17 cellular contexts compared by ENCODE assay signal in the genomic region with DNA sequence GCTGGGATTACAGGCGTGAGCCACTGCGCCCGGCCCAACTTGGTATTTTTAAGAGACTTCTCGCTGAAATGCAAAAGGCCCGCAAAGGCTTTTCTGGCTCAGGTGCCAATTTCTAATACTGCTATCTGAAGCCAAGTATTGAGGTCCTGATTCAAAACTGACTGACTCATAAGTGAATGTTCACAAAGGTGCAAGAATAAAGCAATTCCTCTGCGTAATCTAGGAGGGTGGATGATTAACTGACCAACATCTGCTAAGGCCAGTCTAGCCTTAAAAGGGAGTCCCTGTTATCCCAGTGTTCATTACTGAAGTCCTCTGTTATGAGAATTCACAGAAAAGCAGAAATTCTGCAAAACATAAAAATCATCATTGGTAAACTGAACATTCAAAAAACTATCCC.
A peak's percentile ranks its signal among the peaks of the same experiment; 100 is the strongest.
DNase-seq lines count a peak whose midpoint lies in the region; ATAC-seq and TF ChIP-seq lines count a peak whose summit lies in the region.
"Had no signal": no experiment of that assay in that cellular context is flagged by ENCODE, and none has a peak within 500 bp of the region (broad histone marks: within the 10 kb centered on the region; RNA-seq: fewer than 3 reads in every experiment).

No MANE protein-coding gene starts in this region.

- H3K79me2 ChIP-seq in Karpas-422 (ENCODE audit: low read length): no peaks in the 10 kb centered on the region

- peak; percentile 40 for ATAC-seq in GM18517 (IDR thresholded peaks at IDR 0.05; ENCODE audit: unreplicated experiment)
- peak; percentile 39 for ATAC-seq in HG03095 (IDR thresholded peaks at IDR 0.05; ENCODE audit: unreplicated experiment)
- no peak for ATAC-seq in WTC11
- ATAC-seq: activated CD4-positive, CD25-positive, alpha-beta regulatory T cell treated with anti-CD3 and anti-CD28 coated beads, Interleukin-2, amount 50 U/mL, for 24 hours had no signal

- POLR2A ChIA-PET in WTC11 (lab: Charles Lee): no interaction called here

- H3K9ac ChIP-seq in Karpas-422 (ENCODE audit: low read length): no peak overlapping the region
- H3K9ac ChIP-seq: KMS-11 had no signal

- CTCF ChIA-PET in WTC11 (lab: Charles Lee): interaction anchor here (0.5 kb wide), 1 partner anchor 835 kb away, joined by 4 read pairs; a partner anchor contains a TSS

- no peaks in the 10 kb centered on the region for H3K36me3 Mint-ChIP-seq in WTC11
- H3K36me3 Mint-ChIP-seq: activated naive CD4-positive, alpha-beta T cell treated with anti-CD3 and anti-CD28 coated beads, Interleukin-2, amount 50 U/mL, for 72 hours had no signal

- H3K4me1 ChIP-seq in Karpas-422 (ENCODE audit: low read length): no peaks in the 10 kb centered on the region

- H4K20me1 ChIP-seq in Karpas-422 (ENCODE audit: insufficient read depth, low read depth, low read length): no peaks in the 10 kb centered on the region

- no peaks in the 10 kb centered on the region for H3K27me3 Mint-ChIP-seq in WTC11 (ENCODE audit: low read depth)
- H3K27me3 Mint-ChIP-seq: naive B cell had no signal

- H3K27ac Mint-ChIP-seq in WTC11: peak overlapping the region; percentile 12; the same call in 1 of the 2 replicates
- H3K27ac Mint-ChIP-seq: naive B cell had no signal

- no peak overlapping the region for H3K4me2 ChIP-seq in Karpas-422 (ENCODE audit: low read depth, low read length, poor library complexity, severe bottlenecking)
- H3K4me2 ChIP-seq: KMS-11 had no signal

- no peaks in the 10 kb centered on the region for H3K9me2 ChIP-seq in Karpas-422 (replicated peaks; ENCODE audit: insufficient read depth, low read length)

- no peak for DNase-seq in WTC11 (ENCODE audit: low spot score)
- peak; percentile 80 for DNase-seq in iris pigment epithelial cell (ENCODE audit: low read depth)
- DNase-seq in OCI-M1 (lab: John Stamatoyannopoulos, UW): no peak
- DNase-seq in DMS153 (lab: John Stamatoyannopoulos, UW): no peak
- no peak for DNase-seq in activated effector memory CD4-positive, alpha-beta T cell treated with anti-CD3 and anti-CD28 coated beads, Interleukin-2, amount 50 U/mL, for 16 hours
- no peak for DNase-seq in Karpas-422
- DNase-seq: activated CD8-positive, alpha-beta memory T cell treated with anti-CD3 and anti-CD28 coated beads, Interleukin-2, amount 50 U/mL, for 4 hours; hypothalamus; left ventricle myocardium inferior; naive B cell; NCI-H526; RPMI8226 had no signal

- H3K9me3 ChIP-seq in Karpas-422 (ENCODE audit: low read length): no peaks in the 10 kb centered on the region
- H3K9me3 ChIP-seq: left ventricle myocardium inferior had no signal

- H3K4me1 Mint-ChIP-seq in WTC11: peaks cover 23% of the 10 kb centered on the region

- TF ChIP-seq CTCF in WTC11 (IDR thresholded peaks at IDR 0.05): no peak

- H2AFZ ChIP-seq in Karpas-422 (ENCODE audit: low read length): no peak overlapping the region

- H3K9me3 Mint-ChIP-seq in WTC11: no peaks in the 10 kb centered on the region
- H3K9me3 Mint-ChIP-seq: activated naive CD4-positive, alpha-beta T cell treated with anti-CD3 and anti-CD28 coated beads, Interleukin-2, amount 50 U/mL, for 72 hours; naive B cell had no signal

- H3K27me3 ChIP-seq in Karpas-422 (ENCODE audit: low read length): no peaks in the 10 kb centered on the region

- H3K4me3 ChIP-seq in Karpas-422 (ENCODE audit: low read length): no peak overlapping the region
- H3K4me3 ChIP-seq: left ventricle myocardium inferior had no signal

- no peaks in the 10 kb centered on the region for H3K36me3 ChIP-seq in Karpas-422 (ENCODE audit: insufficient read depth, low read length)
- H3K36me3 ChIP-seq: left ventricle myocardium inferior had no signal

- no peak overlapping the region for H3K4me3 Mint-ChIP-seq in WTC11

- no peak overlapping the region for H3K27ac ChIP-seq in Karpas-422 (ENCODE audit: low read length)
- H3K27ac ChIP-seq: KMS-11, left ventricle myocardium inferior had no signal

TF ChIP-seq in WTC11, 78 proteins besides CTCF, POLR2A, EP300 and RAD21:
- TF ChIP-seq ESRRA (CRISPR knock-in tag; IDR thresholded peaks at IDR 0.05; ENCODE audit: borderline replicate concordance): no peak
- TF ChIP-seq, protein P1, sequence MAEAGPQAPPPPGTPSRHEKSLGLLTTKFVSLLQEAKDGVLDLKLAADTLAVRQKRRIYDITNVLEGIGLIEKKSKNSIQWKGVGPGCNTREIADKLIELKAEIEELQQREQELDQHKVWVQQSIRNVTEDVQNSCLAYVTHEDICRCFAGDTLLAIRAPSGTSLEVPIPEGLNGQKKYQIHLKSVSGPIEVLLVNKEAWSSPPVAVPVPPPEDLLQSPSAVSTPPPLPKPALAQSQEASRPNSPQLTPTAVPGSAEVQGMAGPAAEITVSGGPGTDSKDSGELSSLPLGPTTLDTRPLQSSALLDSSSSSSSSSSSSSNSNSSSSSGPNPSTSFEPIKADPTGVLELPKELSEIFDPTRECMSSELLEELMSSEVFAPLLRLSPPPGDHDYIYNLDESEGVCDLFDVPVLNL (CRISPR knock-in tag; IDR thresholded peaks at IDR 0.05; ENCODE audit: borderline replicate concordance, low read depth): no peak
- TF ChIP-seq SOX15 (CRISPR knock-in tag; IDR thresholded peaks at IDR 0.05): no peak
- TF ChIP-seq ZNF317 (CRISPR knock-in tag; IDR thresholded peaks at IDR 0.05; ENCODE audit: borderline replicate concordance, low read depth): no peak
TF ChIP-seq in WTC11: peak in this region for 0.
